Comparison of ENCODE assay signal across 30 cellular contexts in genomic region chr16:79625738-79626137, GRCh38.
"Had no signal": no experiment of that assay in that cellular context is flagged by ENCODE, and none has a peak within 500 bp of the region (broad histone marks: within the 10 kb centered on the region; RNA-seq: fewer than 3 reads in every experiment).

No MANE protein-coding gene starts in this region.

- H3K4me3 ChIP-seq: ovary, psoas muscle, right lobe of liver, sigmoid colon, suprapubic skin, testis, tibial artery, transverse colon, upper lobe of right lung, uterus had no signal

- H3K27ac ChIP-seq: neutrophil, ovary, parathyroid adenoma, psoas muscle, right lobe of liver, sigmoid colon, suprapubic skin, testis, tibial artery, transverse colon, upper lobe of right lung, uterus had no signal

- ATAC-seq: naive thymus-derived CD8-positive, alpha-beta T cell; psoas muscle; right cardiac atrium; right lobe of liver; stimulated activated memory B cell treated with anti-CD40 and anti-IgM and Interleukin-4, amounts not matched to agents 10 μg/mL and 1 μg/mL and 100 μg/mL, for 72 hours; stimulated activated naive CD8-positive, alpha-beta T cell treated with anti-CD3 and anti-CD28 coated beads, Interleukin-15, amount 100 ng/mL, for 72 hours; stimulated activated naive CD8-positive, alpha-beta T cell treated with anti-CD3 and anti-CD28 coated beads, Interleukin-15, Interleukin-2, amounts not matched to agents 100 U/mL and 50 U/mL, for 24 hours; upper lobe of right lung had no signal

- DNase-seq: naive B cell; naive thymus-derived CD8-positive, alpha-beta T cell; nephron progenitor cell; nucleus accumbens; ovary; posterior cingulate gyrus; psoas muscle; right cardiac atrium; right lobe of liver; sigmoid colon; small intestine; stimulated activated CD4-positive, alpha-beta T cell treated with anti-CD3 and anti-CD28 coated beads, Interleukin-15, amount 100 ng/mL, for 24 hours; stimulated activated CD4-positive, alpha-beta T cell treated with anti-CD3 and anti-CD28 coated beads, Interleukin-2, amount 100 ng/mL, for 24 hours; stimulated activated CD4-positive, alpha-beta T cell treated with anti-CD3 and anti-CD28 coated beads, Interleukin-2, amount 100 ng/mL, for 48 hours; stimulated activated CD4-positive, alpha-beta T cell treated with anti-CD3 and anti-CD28 coated beads, Interleukin-4, amount 100 ng/mL, for 24 hours; stimulated activated naive CD4-positive, alpha-beta T cell; stimulated activated naive CD8-positive, alpha-beta T cell treated with anti-CD3 and anti-CD28 coated beads, Interleukin-15, amount 100 ng/mL, for 72 hours; stimulated activated naive CD8-positive, alpha-beta T cell treated with anti-CD3 and anti-CD28 coated beads, Interleukin-15, Interleukin-2, amounts not matched to agents 100 U/mL and 50 U/mL, for 24 hours; substantia nigra; testis; tibial artery; transverse colon; upper lobe of right lung; uterus had no signal

- H3K27me3 ChIP-seq: neutrophil, ovary, right lobe of liver, sigmoid colon, suprapubic skin, testis, upper lobe of right lung, uterus had no signal

- H3K9me3 ChIP-seq: neutrophil, ovary, psoas muscle, right lobe of liver, sigmoid colon, suprapubic skin, testis, tibial artery, transverse colon, upper lobe of right lung, uterus had no signal

- H3K27ac Mint-ChIP-seq: naive B cell; naive thymus-derived CD8-positive, alpha-beta T cell; nephron progenitor cell; stimulated activated memory B cell treated with anti-CD40 and anti-IgM and Interleukin-4, amounts not matched to agents 10 μg/mL and 1 μg/mL and 100 μg/mL, for 72 hours; stimulated activated naive CD8-positive, alpha-beta T cell treated with anti-CD3 and anti-CD28 coated beads, Interleukin-15, amount 100 ng/mL, for 72 hours; type B pancreatic cell had no signal

- H3K4me1 Mint-ChIP-seq: neural crest cell had no signal

- H3K9me3 Mint-ChIP-seq: stimulated activated memory B cell treated with anti-CD40 and anti-IgM and Interleukin-4, amounts not matched to agents 10 μg/mL and 1 μg/mL and 100 μg/mL, for 72 hours; type B pancreatic cell had no signal

- H3K9ac ChIP-seq: parathyroid adenoma had no signal

- H3K4me1 ChIP-seq: parathyroid adenoma, psoas muscle, right lobe of liver, sigmoid colon, testis, tibial artery, transverse colon, upper lobe of right lung, uterus had no signal

- H3K36me3 ChIP-seq: neutrophil, ovary, right lobe of liver, sigmoid colon, suprapubic skin, tibial artery, transverse colon, upper lobe of right lung, uterus had no signal

- H3K79me2 ChIP-seq: parathyroid adenoma had no signal

- H3K4me3 Mint-ChIP-seq: naive B cell; naive thymus-derived CD8-positive, alpha-beta T cell; nephron progenitor cell; neural crest cell; stimulated activated memory B cell treated with anti-CD40 and anti-IgM and Interleukin-4, amounts not matched to agents 10 μg/mL and 1 μg/mL and 100 μg/mL, for 72 hours; stimulated activated naive CD8-positive, alpha-beta T cell treated with anti-CD3 and anti-CD28 coated beads, Interleukin-15, amount 100 ng/mL, for 72 hours; type B pancreatic cell had no signal

- H3K36me3 Mint-ChIP-seq: naive B cell; naive thymus-derived CD8-positive, alpha-beta T cell; stimulated activated memory B cell treated with anti-CD40 and anti-IgM and Interleukin-4, amounts not matched to agents 10 μg/mL and 1 μg/mL and 100 μg/mL, for 72 hours; type B pancreatic cell had no signal

- H2AFZ ChIP-seq: parathyroid adenoma had no signal
